ENCODE assay signal across 22 cellular contexts in genomic region chr3:177208746-177209145, GRCh38.
"Had no signal": no experiment of that assay in that cellular context is flagged by ENCODE, and none has a peak within 500 bp of the region (broad histone marks: within the 10 kb centered on the region; RNA-seq: fewer than 3 reads in every experiment).

No MANE protein-coding gene starts in this region.

- H3K27ac ChIP-seq: breast epithelium, esophagus squamous epithelium, pancreas, prostate gland, skin epidermis, thoracic aorta, upper lobe of right lung, VCaP had no signal

- H3K9me3 ChIP-seq: esophagus squamous epithelium, mucosa of descending colon, pancreas, prostate gland, thoracic aorta, upper lobe of right lung had no signal

- H3K4me3 ChIP-seq: breast epithelium, esophagus squamous epithelium, mucosa of descending colon, pancreas, prostate gland, skin epidermis, thoracic aorta, upper lobe of right lung had no signal

- DNase-seq: activated CD4-positive, alpha-beta T cell treated with anti-CD3 and anti-CD28 coated beads for 4 hours; activated CD4-positive, alpha-beta T cell treated with anti-CD3 and anti-CD28 coated beads, Interleukin-2, amount 50 U/mL, for 4 hours; activated naive CD4-positive, alpha-beta T cell; activated T-cell treated with anti-CD3 and anti-CD28 coated beads for 4 hours; activated T-cell treated with anti-CD3 and anti-CD28 coated beads, Interleukin-2, amount 50 U/mL, for 72 hours; central memory CD4-positive, alpha-beta T cell; dermis blood vessel endothelial cell; effector CD4-positive, alpha-beta T cell; esophagus squamous epithelium; foreskin melanocyte; left ventricle myocardium superior; mucosa of descending colon; nucleus accumbens; pancreas; retina; stimulated activated CD4-positive, alpha-beta T cell treated with anti-CD3 and anti-CD28 coated beads, Interleukin-4, amount 100 ng/mL, for 24 hours; upper lobe of right lung had no signal

- H3K36me3 ChIP-seq: breast epithelium, esophagus squamous epithelium, pancreas, prostate gland, thoracic aorta, upper lobe of right lung had no signal

- H3K27me3 ChIP-seq: breast epithelium, esophagus squamous epithelium, pancreas, upper lobe of right lung had no signal

- H3K4me1 ChIP-seq: breast epithelium, upper lobe of right lung had no signal
